15 cellular contexts compared by ENCODE assay signal in genomic region chr22:41240377-41241132, GRCh38. TPM values are rescaled to one million over a fixed set of nuclear protein-coding genes. Genes with fewer than 3 reads are reported as not detected.
DNase-seq lines count a peak whose midpoint lies in the region; ATAC-seq and TF ChIP-seq lines count a peak whose summit lies in the region.
"Had no signal": no experiment of that assay in that cellular context is flagged by ENCODE, and none has a peak within 500 bp of the region (broad histone marks: within the 10 kb centered on the region; RNA-seq: fewer than 3 reads in every experiment).

Gene CHADL (minus strand): TSS chr22:41240931. CDS start chr22:41240881, 50 bp downstream.

- no peaks in the 10 kb centered on the region for H3K27me3 ChIP-seq in dorsolateral prefrontal cortex
- no peaks in the 10 kb centered on the region for H3K27me3 ChIP-seq in naive thymus-derived CD4-positive, alpha-beta T cell (ENCODE audit: control insufficient read depth in 2 of 2, insufficient read depth in 2 of 2, low read length in 2 of 2)

- H3K4me1 Mint-ChIP-seq in natural killer cell = peaks cover 5 to 13% of the 10 kb centered on the region in 2 donors
- peaks cover 5 to 6% of the 10 kb centered on the region in 2 donors for H3K4me1 Mint-ChIP-seq in natural killer cell treated with Interleukin-12 subunit alpha and Interleukin-12 subunit beta and Interleukin-15 and Interleukin-18, amount 100 ng/mL, for 72 hours (ENCODE audit: low read depth in 2 of 2)
- H3K4me1 Mint-ChIP-seq in naive thymus-derived CD4-positive, alpha-beta T cell = peaks cover 5 to 17% (median 9%) of the 10 kb centered on the region in 7 donors

- peak within 1 kb of the TSS; percentile 36 for H3K4me3 Mint-ChIP-seq in natural killer cell
- no peak within 1 kb of the TSS for H3K4me3 Mint-ChIP-seq in natural killer cell treated with Interleukin-12 subunit alpha and Interleukin-12 subunit beta and Interleukin-15 and Interleukin-18, amount 100 ng/mL, for 72 hours
- H3K4me3 Mint-ChIP-seq in naive thymus-derived CD4-positive, alpha-beta T cell = peak within 1 kb of the TSS in 1 of 10 donors; percentile 8
- H3K4me3 Mint-ChIP-seq: CD14-positive monocyte had no signal

- no peaks in the 10 kb centered on the region for H3K9me3 ChIP-seq in naive thymus-derived CD4-positive, alpha-beta T cell (ENCODE audit: control insufficient read depth in 2 of 3, low read length in 3 of 3)
- H3K9me3 ChIP-seq: neutrophil had no signal

- TF ChIP-seq CTCF in natural killer cell (IDR thresholded peaks at IDR 0.05) = no peak
- TF ChIP-seq CTCF in dorsolateral prefrontal cortex (IDR thresholded peaks at IDR 0.05 in 54 of 56, conservative IDR thresholded peaks at IDR 0.05 in 2 of 56; ENCODE audit: low read depth in 1 of 56, partially characterized antibody in 56 of 56) = peak in 22 of 56 donors; percentile 8 to 48 (median 24)

- POLR2A ChIA-PET in naive thymus-derived CD4-positive, alpha-beta T cell (lab: Charles Lee) = no interaction called here

- no peak for DNase-seq in natural killer cell
- no peak for DNase-seq in natural killer cell treated with Interleukin-12 subunit alpha and Interleukin-12 subunit beta and Interleukin-15 and Interleukin-18, amount 100 ng/mL, for 72 hours (ENCODE audit: low spot score)
- peak; percentile 52 to 98 (median 95) for DNase-seq in dorsolateral prefrontal cortex
- DNase-seq in naive thymus-derived CD4-positive, alpha-beta T cell = no peak
- DNase-seq in stimulated activated CD4-positive, alpha-beta T cell treated with anti-CD3 and anti-CD28 coated beads, Interleukin-1b, Interleukin-23, amount 100 ng/mL, for 48 hours = no peak
- no peak for DNase-seq in stimulated activated CD4-positive, alpha-beta T cell treated with anti-CD3 and anti-CD28 coated beads, Interleukin-15, amount 100 ng/mL, for 24 hours
- no peak for DNase-seq in activated naive CD4-positive, alpha-beta T cell treated with Interleukin-2 at 50 U/mL for 16 hours
- DNase-seq: activated CD4-positive, alpha-beta T cell treated with anti-CD3 and anti-CD28 coated beads, Interleukin-2, amount 50 U/mL, for 4 hours; HCEC 1CT; NCI-H2081; stimulated activated CD4-positive, alpha-beta T cell treated with anti-CD3 and anti-CD28 coated beads, Interleukin-4, amount 100 ng/mL, for 4 hours had no signal

- ATAC-seq in natural killer cell (no peak), GM19351 (IDR thresholded peaks at IDR 0.05; ENCODE audit: unreplicated experiment) (no peak)
- no peak for ATAC-seq in natural killer cell treated with Interleukin-12 subunit alpha and Interleukin-12 subunit beta and Interleukin-15 and Interleukin-18, amount 100 ng/mL, for 72 hours
- ATAC-seq in naive thymus-derived CD4-positive, alpha-beta T cell = no peak

- peaks cover 0 to 3% of the 10 kb centered on the region in 2 donors for H3K27me3 Mint-ChIP-seq in natural killer cell (ENCODE audit: low read depth in 2 of 2)
- H3K27me3 Mint-ChIP-seq in natural killer cell treated with Interleukin-12 subunit alpha and Interleukin-12 subunit beta and Interleukin-15 and Interleukin-18, amount 100 ng/mL, for 72 hours = peaks cover 0 to 3% of the 10 kb centered on the region in 2 donors
- H3K27me3 Mint-ChIP-seq in naive thymus-derived CD4-positive, alpha-beta T cell = peaks cover 0 to 2% (median 0%) of the 10 kb centered on the region in 5 donors

- intact Hi-C loops in natural killer cell (cut with micrococcal nuclease) (no loop called here), dorsolateral prefrontal cortex (cut with DNase I) (loop anchor here in 1 of 2 donors (5.0 kb wide), 1 partner anchor 43 kb away; no protein-coding TSS in a partner anchor)
- intact Hi-C loops in naive thymus-derived CD4-positive, alpha-beta T cell (cut with micrococcal nuclease) = no loop called here

- H3K27ac Mint-ChIP-seq in natural killer cell = peak within 1 kb of the TSS in 1 of 2 donors; percentile 43
- no peak within 1 kb of the TSS for H3K27ac Mint-ChIP-seq in natural killer cell treated with Interleukin-12 subunit alpha and Interleukin-12 subunit beta and Interleukin-15 and Interleukin-18, amount 100 ng/mL, for 72 hours
- peak within 1 kb of the TSS in 4 of 9 donors; percentile 59 to 78 (median 70) for H3K27ac Mint-ChIP-seq in naive thymus-derived CD4-positive, alpha-beta T cell

- peaks cover 0 to 9% (median 0%) of the 10 kb centered on the region in 3 experiments for H3K36me3 ChIP-seq in naive thymus-derived CD4-positive, alpha-beta T cell (ENCODE audit: control insufficient read depth in 2 of 3, insufficient read depth in 3 of 3, low read length in 3 of 3)

- peak within 1 kb of the TSS in 58 of 59 donors; percentile 15 to 75 (median 50) for H3K4me3 ChIP-seq in dorsolateral prefrontal cortex
- H3K4me3 ChIP-seq in naive thymus-derived CD4-positive, alpha-beta T cell (ENCODE audit: low read length) = no peak within 1 kb of the TSS
- H3K4me3 ChIP-seq: SK-N-MC had no signal

- CTCF ChIA-PET in naive thymus-derived CD4-positive, alpha-beta T cell (lab: Charles Lee) = no interaction called here

- no peaks in the 10 kb centered on the region for H3K36me3 Mint-ChIP-seq in natural killer cell
- H3K36me3 Mint-ChIP-seq in natural killer cell treated with Interleukin-12 subunit alpha and Interleukin-12 subunit beta and Interleukin-15 and Interleukin-18, amount 100 ng/mL, for 72 hours = no peaks in the 10 kb centered on the region
- H3K36me3 Mint-ChIP-seq in naive thymus-derived CD4-positive, alpha-beta T cell = no peaks in the 10 kb centered on the region

- H3K9me3 Mint-ChIP-seq in natural killer cell = no peaks in the 10 kb centered on the region
- no peaks in the 10 kb centered on the region for H3K9me3 Mint-ChIP-seq in natural killer cell treated with Interleukin-12 subunit alpha and Interleukin-12 subunit beta and Interleukin-15 and Interleukin-18, amount 100 ng/mL, for 72 hours
- no peaks in the 10 kb centered on the region for H3K9me3 Mint-ChIP-seq in naive thymus-derived CD4-positive, alpha-beta T cell

- peaks cover 0 to 11% of the 10 kb centered on the region in 2 donors for H3K4me1 ChIP-seq in naive thymus-derived CD4-positive, alpha-beta T cell (ENCODE audit: control insufficient read depth in 2 of 2, insufficient read depth in 2 of 2, low read length in 2 of 2)

- peak within 1 kb of the TSS; percentile 85 to 100 (median 99) for H3K27ac ChIP-seq in dorsolateral prefrontal cortex
- H3K27ac ChIP-seq in naive thymus-derived CD4-positive, alpha-beta T cell (ENCODE audit: low read depth, low read length) = peak within 1 kb of the TSS; percentile 6
- H3K27ac ChIP-seq: neutrophil, SK-N-MC had no signal

RNA-seq across cellular contexts. Expression of gene CHADL, which starts in this region (rescaled TPM):
- total RNA-seq in natural killer cell = 1 to 10 TPM in 1 of 3 donors, under 1 TPM in 2; 0.35 to 1.2 (median 0.36) TPM
- total RNA-seq in natural killer cell treated with Interleukin-12 subunit alpha and Interleukin-12 subunit beta and Interleukin-15 and Interleukin-18, amount 100 ng/mL, for 72 hours = under 1 TPM; 0.40 to 0.45 TPM
- total RNA-seq in dorsolateral prefrontal cortex = 100 to 1,000 TPM in 3 of 120 experiments, 10 to 100 TPM in 117; 10.7 to 123 (median 32.2) TPM
- 1 to 10 TPM in 2 of 5 experiments, under 1 TPM in 3; 0.31 to 1.8 (median 0.94) TPM for total RNA-seq in naive thymus-derived CD4-positive, alpha-beta T cell
- under 1 TPM; 0.60 to 0.89 TPM for polyA plus RNA-seq in naive thymus-derived CD4-positive, alpha-beta T cell

Comparison
In these comparisons a context has a peak if more than half of its experiments do, and no peak if none do; other contexts are left out.
1. RNA of gene CHADL (total RNA-seq): 10.7 to 123 TPM in dorsolateral prefrontal cortex; 0.31 to 1.8 TPM in naive thymus-derived CD4-positive, alpha-beta T cell, 0.40 to 0.45 TPM in natural killer cell treated with Interleukin-12 subunit alpha and Interleukin-12 subunit beta and Interleukin-15 and Interleukin-18, amount 100 ng/mL, for 72 hours and 0.35 to 1.2 TPM in natural killer cell; every median in the first group is over 4 times any median in the second.
2. DNase-seq: peak in dorsolateral prefrontal cortex (10 of 10); none in natural killer cell (single experiment), natural killer cell treated with Interleukin-12 subunit alpha and Interleukin-12 subunit beta and Interleukin-15 and Interleukin-18, amount 100 ng/mL, for 72 hours (single experiment), naive thymus-derived CD4-positive, alpha-beta T cell (0 of 9), stimulated activated CD4-positive, alpha-beta T cell treated with anti-CD3 and anti-CD28 coated beads, Interleukin-1b, Interleukin-23, amount 100 ng/mL, for 48 hours (single experiment), stimulated activated CD4-positive, alpha-beta T cell treated with anti-CD3 and anti-CD28 coated beads, Interleukin-15, amount 100 ng/mL, for 24 hours (single experiment) and activated naive CD4-positive, alpha-beta T cell treated with Interleukin-2 at 50 U/mL for 16 hours (single experiment).